10 cellular contexts compared by ENCODE assay signal in the genomic region with DNA sequence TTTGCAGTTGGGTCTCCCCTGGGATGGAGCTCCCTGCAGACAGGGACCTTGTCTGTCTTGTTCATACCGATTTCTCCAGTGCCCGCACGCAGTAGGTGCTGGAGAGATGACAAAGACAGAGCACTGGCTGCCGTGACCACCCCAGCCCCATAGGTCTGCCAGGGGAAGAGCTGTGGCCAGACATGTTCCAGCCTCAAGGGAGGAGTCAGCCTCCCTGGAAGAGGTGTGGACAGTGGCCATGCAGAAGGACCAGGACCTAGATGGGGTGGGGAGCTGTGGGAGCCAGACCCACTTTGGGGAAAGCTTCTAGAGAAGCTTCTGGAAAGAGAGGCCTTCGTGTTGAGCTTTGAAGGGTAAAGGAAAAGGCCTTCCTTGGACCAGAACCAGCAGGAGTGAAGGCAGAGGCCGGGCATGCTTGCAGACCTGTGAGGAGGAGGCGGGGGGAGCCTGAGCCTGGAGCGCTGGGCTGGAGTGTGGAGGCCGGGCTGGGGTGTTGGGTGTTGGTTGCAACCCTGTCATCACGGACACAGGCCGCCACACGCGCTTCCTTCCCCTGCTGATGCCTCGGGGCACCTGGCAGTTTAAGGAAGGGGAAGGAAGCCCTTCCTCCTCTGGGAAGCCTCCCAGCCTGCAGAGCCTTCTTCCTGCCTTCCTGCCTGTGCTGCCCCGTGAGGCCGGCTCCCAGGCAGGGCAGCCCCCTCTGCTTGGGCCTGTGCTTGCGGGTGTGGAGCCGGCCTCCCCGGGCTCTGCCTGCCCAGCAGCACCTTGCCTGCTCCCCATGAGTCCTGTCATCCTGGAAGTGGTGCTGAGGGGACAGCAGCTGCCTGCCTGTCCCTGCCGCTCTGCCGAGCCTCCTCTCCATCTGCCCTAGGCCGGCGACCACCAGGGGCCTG. TPM values are rescaled to one million over a fixed set of nuclear protein-coding genes. Genes with fewer than 3 reads are reported as not detected.
DNase-seq lines count a peak whose midpoint lies in the region; ATAC-seq and TF ChIP-seq lines count a peak whose summit lies in the region.
"Had no signal": no experiment of that assay in that cellular context is flagged by ENCODE, and none has a peak within 500 bp of the region (broad histone marks: within the 10 kb centered on the region; RNA-seq: fewer than 3 reads in every experiment).

No MANE protein-coding gene starts in this region.

- H3K36me3 Mint-ChIP-seq in activated CD8-positive, alpha-beta T cell treated with anti-CD3 and anti-CD28 coated beads for 36 hours (ENCODE audit: low read depth): peaks cover 9% of the 10 kb centered on the region

- H3K27ac Mint-ChIP-seq in activated CD8-positive, alpha-beta T cell treated with anti-CD3 and anti-CD28 coated beads for 36 hours: peak overlapping the region; percentile 34

- H3K27ac ChIP-seq in HEK293 (ENCODE audit: extremely low read depth, low read depth, low read length): no peak overlapping the region
- peak overlapping the region; percentile 50 to 95 for H3K27ac ChIP-seq in left lung
- H3K27ac ChIP-seq in prostate gland: no peak overlapping the region
- H3K27ac ChIP-seq: tibial artery had no signal

- peaks cover 44% of the 10 kb centered on the region for H3K4me1 Mint-ChIP-seq in activated CD8-positive, alpha-beta T cell treated with anti-CD3 and anti-CD28 coated beads for 36 hours (ENCODE audit: low read depth)

- no peaks in the 10 kb centered on the region for H3K9me3 Mint-ChIP-seq in activated CD8-positive, alpha-beta T cell treated with anti-CD3 and anti-CD28 coated beads for 36 hours

- intact Hi-C loops in activated CD8-positive, alpha-beta T cell treated with anti-CD3 and anti-CD28 coated beads for 36 hours (cut with micrococcal nuclease): no loop called here
- intact Hi-C loops in left lung (cut with DNase I): no loop called here
- intact Hi-C loops in prostate gland (cut with DNase I): no loop called here

- TF ChIP-seq CTCF in HEK293 (tag by site-specific recombination; IDR thresholded peaks at IDR 0.05) (no peak), left lung (IDR thresholded peaks at IDR 0.05) (no peak), prostate gland (IDR thresholded peaks at IDR 0.05) (no peak)
- TF ChIP-seq CTCF in activated CD8-positive, alpha-beta T cell treated with anti-CD3 and anti-CD28 coated beads for 36 hours (IDR thresholded peaks at IDR 0.05): no peak

- H3K27me3 ChIP-seq in left lung (no peaks in the 10 kb centered on the region), prostate gland (replicated peaks; ENCODE audit: insufficient read depth) (no peaks in the 10 kb centered on the region)
- H3K27me3 ChIP-seq: tibial artery had no signal

- peak; percentile 49 for DNase-seq in A172 (ENCODE audit: low spot score)
- DNase-seq in activated CD8-positive, alpha-beta T cell treated with anti-CD3 and anti-CD28 coated beads for 36 hours: no peak
- DNase-seq in left lung: peak; percentile 86 to 94
- DNase-seq in prostate gland (ENCODE audit: low spot score): no peak
- no peak for DNase-seq in activated CD4-positive, alpha-beta T cell treated with anti-CD3 and anti-CD28 coated beads for 4 hours
- DNase-seq in RPMI8226: no peak
- DNase-seq: DMS79 had no signal

- CTCF ChIA-PET in HEK293 (lab: Yijun Ruan, JAX): interaction anchor here (0.6 to 8.4 kb wide), 3 partner anchors 17 to 82 kb away, joined by 3 to 61 read pairs (median 6); no protein-coding TSS in a partner anchor
- CTCF ChIA-PET in activated CD8-positive, alpha-beta T cell treated with anti-CD3 and anti-CD28 coated beads for 36 hours (lab: Charles Lee): interaction anchor here (0.9 to 4.0 kb wide), 3 partner anchors 9 to 272 kb away, joined by 3 to 18 read pairs (median 3); no protein-coding TSS in a partner anchor

- POLR2A ChIA-PET in HEK293 (lab: Yijun Ruan, JAX): no interaction called here
- POLR2A ChIA-PET in activated CD8-positive, alpha-beta T cell treated with anti-CD3 and anti-CD28 coated beads for 36 hours (lab: Charles Lee): interaction anchor here (1.3 to 2.2 kb wide), 3 partner anchors 9 to 11 kb away, joined by 3 to 6 read pairs (median 6); no protein-coding TSS in a partner anchor

- H3K4me3 Mint-ChIP-seq in activated CD8-positive, alpha-beta T cell treated with anti-CD3 and anti-CD28 coated beads for 36 hours: no peak overlapping the region

- no peak for ATAC-seq in activated CD8-positive, alpha-beta T cell treated with anti-CD3 and anti-CD28 coated beads for 36 hours
- peak; percentile 15 for ATAC-seq in left lung
- ATAC-seq in HG02840 (IDR thresholded peaks at IDR 0.05; ENCODE audit: low FRiP score, unreplicated experiment): no peak

- H3K27me3 Mint-ChIP-seq in activated CD8-positive, alpha-beta T cell treated with anti-CD3 and anti-CD28 coated beads for 36 hours: no peaks in the 10 kb centered on the region

- no peak overlapping the region for H3K4me3 ChIP-seq in HEK293 (ENCODE audit: low read depth, low read length)
- H3K4me3 ChIP-seq in left lung: peak overlapping the region in 1 of 2 donors; percentile 26
- no peak overlapping the region for H3K4me3 ChIP-seq in prostate gland
- H3K4me3 ChIP-seq: tibial artery had no signal

- H3K4me1 ChIP-seq in HEK293 (ENCODE audit: control insufficient read depth, insufficient read depth, low read length): peaks cover 6% of the 10 kb centered on the region; the same call in 1 of the 2 replicates
- H3K4me1 ChIP-seq in left lung: peaks cover 37 to 81% of the 10 kb centered on the region in 2 donors
- H3K4me1 ChIP-seq in prostate gland (replicated peaks): no peaks in the 10 kb centered on the region

- no peak for TF ChIP-seq POLR2A in prostate gland (IDR thresholded peaks at IDR 0.05)

- H3K9me3 ChIP-seq in HEK293 (ENCODE audit: control insufficient read depth, insufficient read depth, low read depth, low read length) (no peaks in the 10 kb centered on the region), left lung (no peaks in the 10 kb centered on the region), prostate gland (no peaks in the 10 kb centered on the region)
- H3K9me3 ChIP-seq: tibial artery had no signal

- peaks cover 0 to 34% of the 10 kb centered on the region in 2 experiments; a peak in 1 of 3 replicates for H3K36me3 ChIP-seq in HEK293 (ENCODE audit: control insufficient read depth in 2 of 2, insufficient read depth in 1 of 2, low read length in 2 of 2)
- H3K36me3 ChIP-seq in left lung: peaks cover 0 to 39% of the 10 kb centered on the region in 2 donors
- no peaks in the 10 kb centered on the region for H3K36me3 ChIP-seq in prostate gland
- H3K36me3 ChIP-seq: tibial artery had no signal

- 74% methylated on average over 14 of the region's 23 CpGs for WGBS in prostate gland

TF ChIP-seq in HEK293, 187 proteins besides CTCF, POLR2A, EP300 and RAD21:
- TF ChIP-seq, protein P1, sequence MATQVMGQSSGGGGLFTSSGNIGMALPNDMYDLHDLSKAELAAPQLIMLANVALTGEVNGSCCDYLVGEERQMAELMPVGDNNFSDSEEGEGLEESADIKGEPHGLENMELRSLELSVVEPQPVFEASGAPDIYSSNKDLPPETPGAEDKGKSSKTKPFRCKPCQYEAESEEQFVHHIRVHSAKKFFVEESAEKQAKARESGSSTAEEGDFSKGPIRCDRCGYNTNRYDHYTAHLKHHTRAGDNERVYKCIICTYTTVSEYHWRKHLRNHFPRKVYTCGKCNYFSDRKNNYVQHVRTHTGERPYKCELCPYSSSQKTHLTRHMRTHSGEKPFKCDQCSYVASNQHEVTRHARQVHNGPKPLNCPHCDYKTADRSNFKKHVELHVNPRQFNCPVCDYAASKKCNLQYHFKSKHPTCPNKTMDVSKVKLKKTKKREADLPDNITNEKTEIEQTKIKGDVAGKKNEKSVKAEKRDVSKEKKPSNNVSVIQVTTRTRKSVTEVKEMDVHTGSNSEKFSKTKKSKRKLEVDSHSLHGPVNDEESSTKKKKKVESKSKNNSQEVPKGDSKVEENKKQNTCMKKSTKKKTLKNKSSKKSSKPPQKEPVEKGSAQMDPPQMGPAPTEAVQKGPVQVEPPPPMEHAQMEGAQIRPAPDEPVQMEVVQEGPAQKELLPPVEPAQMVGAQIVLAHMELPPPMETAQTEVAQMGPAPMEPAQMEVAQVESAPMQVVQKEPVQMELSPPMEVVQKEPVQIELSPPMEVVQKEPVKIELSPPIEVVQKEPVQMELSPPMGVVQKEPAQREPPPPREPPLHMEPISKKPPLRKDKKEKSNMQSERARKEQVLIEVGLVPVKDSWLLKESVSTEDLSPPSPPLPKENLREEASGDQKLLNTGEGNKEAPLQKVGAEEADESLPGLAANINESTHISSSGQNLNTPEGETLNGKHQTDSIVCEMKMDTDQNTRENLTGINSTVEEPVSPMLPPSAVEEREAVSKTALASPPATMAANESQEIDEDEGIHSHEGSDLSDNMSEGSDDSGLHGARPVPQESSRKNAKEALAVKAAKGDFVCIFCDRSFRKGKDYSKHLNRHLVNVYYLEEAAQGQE (tag by site-specific recombination; IDR thresholded peaks at IDR 0.05): peak; percentile 72; the same call in 1 of the 2 replicates
- TF ChIP-seq ZNF10 (tag by site-specific recombination; IDR thresholded peaks at IDR 0.05) (peak; percentile 49; the same call in 1 of the 2 replicates), ZNF561 (tag by site-specific recombination; IDR thresholded peaks at IDR 0.05; ENCODE audit: borderline replicate concordance) (no peak), SP7 (tag by site-specific recombination; IDR thresholded peaks at IDR 0.05) (peak; percentile 27; the same call in 1 of the 2 replicates), ZNF600 (tag by site-specific recombination; IDR thresholded peaks at IDR 0.05) (peak; percentile 71; the same call in 1 of the 2 replicates), ZIC2 (tag by site-specific recombination; IDR thresholded peaks at IDR 0.05) (peak; percentile 77), ZBTB8A (tag by site-specific recombination; IDR thresholded peaks at IDR 0.05) (peak; percentile 38; the same call in 1 of the 2 replicates), ZBTB17 (tag by site-specific recombination; IDR thresholded peaks at IDR 0.05) (no peak)

RNA-seq across cellular contexts. Expression of gene RELT, which starts 12.3 kb away (rescaled TPM):
- total RNA-seq in A172 (2014; rRNA removed; shearing (Covaris generic)): 15.5 and 17.0 TPM in 2 replicates
- 10 to 100 TPM; 26.6 to 29.6 TPM for total RNA-seq in activated CD8-positive, alpha-beta T cell treated with anti-CD3 and anti-CD28 coated beads for 36 hours
- 10 to 100 TPM; 11.7 to 30.7 TPM for total RNA-seq in left lung
- total RNA-seq in prostate gland: 10 to 100 TPM in 1 of 2 donors, under 1 TPM in 1; 0.96 to 10.3 TPM

Comparison
In these comparisons a context has a peak if more than half of its experiments do, and no peak if none do; other contexts are left out.
1. DNase-seq: peak in A172 (single experiment) and left lung (2 of 2); none in activated CD8-positive, alpha-beta T cell treated with anti-CD3 and anti-CD28 coated beads for 36 hours (single experiment), prostate gland (single experiment), activated CD4-positive, alpha-beta T cell treated with anti-CD3 and anti-CD28 coated beads for 4 hours (0 of 2) and RPMI8226 (single experiment).
2. H3K27ac ChIP-seq: peak in left lung (2 of 2); none in HEK293 (single experiment) and prostate gland (0 of 2).